23 cellular contexts compared by ENCODE assay signal in the genomic region with DNA sequence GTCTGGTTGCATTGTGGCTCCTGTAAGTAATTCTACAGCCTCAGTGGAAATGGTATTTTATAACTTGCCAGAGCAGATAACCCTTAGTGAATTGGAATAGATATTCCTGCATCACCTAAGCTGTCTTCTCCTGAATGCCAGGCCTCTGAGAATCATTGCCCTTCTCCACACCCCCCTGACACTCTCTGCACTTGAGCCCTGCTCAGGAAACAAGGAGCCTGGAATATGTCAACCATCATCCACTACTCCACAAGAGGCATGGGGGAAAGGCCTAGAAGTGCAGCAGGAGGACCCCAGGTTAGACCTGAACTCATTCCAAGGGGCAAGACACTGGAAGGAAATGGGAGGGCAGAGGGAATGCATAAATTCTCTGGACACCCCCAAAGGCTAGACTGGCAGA.
"Had no signal": no experiment of that assay in that cellular context is flagged by ENCODE, and none has a peak within 500 bp of the region (broad histone marks: within the 10 kb centered on the region; RNA-seq: fewer than 3 reads in every experiment).

No MANE protein-coding gene starts in this region.

- H3K27ac Mint-ChIP-seq: dendritic cell treated with granulocyte-macrophage colony-stimulating factor and Interleukin-4, amounts not matched to agents 40 ng/mL and 50 ng/mL, for 4 days; nephron progenitor cell; stimulated activated naive B cell treated with anti-CD40 and anti-IgM and Interleukin-4, amounts not matched to agents 10 μg/mL and 1 μg/mL and 100 μg/mL, for 72 hours; stimulated activated naive CD8-positive, alpha-beta T cell treated with anti-CD3 and anti-CD28 coated beads, Interleukin-15, Interleukin-2, amounts not matched to agents 100 ng/mL and 50 ng/mL, for 24 hours had no signal

- H3K27ac ChIP-seq: colonic mucosa, lower lobe of right lung, ovary, psoas muscle, sigmoid colon, suprapubic skin, thyroid gland, vagina had no signal

- H3K4me3 Mint-ChIP-seq: dendritic cell treated with granulocyte-macrophage colony-stimulating factor and Interleukin-4, amounts not matched to agents 40 ng/mL and 50 ng/mL, for 4 days; immature natural killer cell; naive thymus-derived CD8-positive, alpha-beta T cell; stimulated activated naive B cell treated with anti-CD40 and anti-IgM and Interleukin-4, amounts not matched to agents 10 μg/mL and 1 μg/mL and 100 μg/mL, for 72 hours; stimulated activated naive CD8-positive, alpha-beta T cell treated with anti-CD3 and anti-CD28 coated beads, Interleukin-15, Interleukin-2, amounts not matched to agents 100 ng/mL and 50 ng/mL, for 24 hours had no signal

- H3K36me3 ChIP-seq: colonic mucosa, lower lobe of right lung, ovary, sigmoid colon, suprapubic skin, thyroid gland, vagina had no signal

- H3K27me3 Mint-ChIP-seq: stimulated activated naive CD8-positive, alpha-beta T cell treated with anti-CD3 and anti-CD28 coated beads, Interleukin-15, Interleukin-2, amounts not matched to agents 100 ng/mL and 50 ng/mL, for 24 hours had no signal

- H3K36me3 Mint-ChIP-seq: immature natural killer cell; naive thymus-derived CD8-positive, alpha-beta T cell; stimulated activated naive B cell treated with anti-CD40 and anti-IgM and Interleukin-4, amounts not matched to agents 10 μg/mL and 1 μg/mL and 100 μg/mL, for 72 hours had no signal

- DNase-seq: colonic mucosa; effector memory CD4-positive, alpha-beta T cell; immature natural killer cell; islet precursor cell; kidney glomerular epithelial cell; left ventricle myocardium superior; lower lobe of right lung; naive thymus-derived CD8-positive, alpha-beta T cell; nephron progenitor cell; occipital lobe; ovary; psoas muscle; right cardiac atrium; stimulated activated CD4-positive, alpha-beta T cell treated with anti-CD3 and anti-CD28 coated beads, Interleukin-15, amount 100 ng/mL, for 24 hours; stimulated activated CD4-positive, alpha-beta T cell treated with anti-CD3 and anti-CD28 coated beads, Interleukin-2, amount 100 ng/mL, for 48 hours; stimulated activated naive B cell treated with anti-CD40 and anti-IgM and Interleukin-4, amounts not matched to agents 10 μg/mL and 1 μg/mL and 100 μg/mL, for 72 hours; thyroid gland; trophoblast cell had no signal

- H3K4me1 ChIP-seq: colonic mucosa, lower lobe of right lung, psoas muscle, suprapubic skin had no signal

- H3K9me3 Mint-ChIP-seq: dendritic cell treated with granulocyte-macrophage colony-stimulating factor and Interleukin-4, amounts not matched to agents 40 ng/mL and 50 ng/mL, for 4 days; immature natural killer cell; naive thymus-derived CD8-positive, alpha-beta T cell; stimulated activated naive B cell treated with anti-CD40 and anti-IgM and Interleukin-4, amounts not matched to agents 10 μg/mL and 1 μg/mL and 100 μg/mL, for 72 hours; stimulated activated naive CD8-positive, alpha-beta T cell treated with anti-CD3 and anti-CD28 coated beads, Interleukin-15, Interleukin-2, amounts not matched to agents 100 ng/mL and 50 ng/mL, for 24 hours had no signal

- H3K4me1 Mint-ChIP-seq: immature natural killer cell; naive thymus-derived CD8-positive, alpha-beta T cell; stimulated activated naive B cell treated with anti-CD40 and anti-IgM and Interleukin-4, amounts not matched to agents 10 μg/mL and 1 μg/mL and 100 μg/mL, for 72 hours had no signal

- H3K9me3 ChIP-seq: colonic mucosa, lower lobe of right lung, ovary, sigmoid colon, suprapubic skin, thyroid gland, vagina had no signal

- H3K4me3 ChIP-seq: colonic mucosa, lower lobe of right lung, ovary, psoas muscle, sigmoid colon, suprapubic skin, thyroid gland, vagina had no signal

- H3K27me3 ChIP-seq: colonic mucosa, ovary, sigmoid colon, thyroid gland, vagina had no signal
